1 cellular context compared by ENCODE assay signal in the genomic region with DNA sequence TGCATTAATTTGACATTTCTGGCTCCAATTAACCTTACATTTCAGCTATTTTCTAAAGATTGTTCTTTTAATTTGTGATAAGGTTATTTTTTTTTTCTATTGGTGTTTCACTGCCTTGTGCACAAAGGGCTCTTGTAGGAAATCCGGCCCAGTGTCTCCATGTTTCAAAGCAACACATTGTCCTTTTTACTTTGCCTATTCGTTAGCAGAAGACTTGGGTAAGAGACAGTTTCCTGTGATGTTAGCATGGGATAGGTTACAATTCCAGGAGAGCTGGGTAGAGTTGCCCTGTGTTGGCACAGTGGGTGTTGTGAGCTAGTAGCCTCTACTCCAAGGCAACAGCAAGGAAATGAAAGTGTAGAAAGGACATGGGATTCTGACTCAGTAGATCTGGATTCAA.
TF ChIP-seq lines count a peak whose summit lies in the region.

No MANE protein-coding gene starts in this region.

TF ChIP-seq in H1, 55 proteins besides CTCF, POLR2A, EP300 and RAD21 (continued from another document):
- TF ChIP-seq, protein P1, sequence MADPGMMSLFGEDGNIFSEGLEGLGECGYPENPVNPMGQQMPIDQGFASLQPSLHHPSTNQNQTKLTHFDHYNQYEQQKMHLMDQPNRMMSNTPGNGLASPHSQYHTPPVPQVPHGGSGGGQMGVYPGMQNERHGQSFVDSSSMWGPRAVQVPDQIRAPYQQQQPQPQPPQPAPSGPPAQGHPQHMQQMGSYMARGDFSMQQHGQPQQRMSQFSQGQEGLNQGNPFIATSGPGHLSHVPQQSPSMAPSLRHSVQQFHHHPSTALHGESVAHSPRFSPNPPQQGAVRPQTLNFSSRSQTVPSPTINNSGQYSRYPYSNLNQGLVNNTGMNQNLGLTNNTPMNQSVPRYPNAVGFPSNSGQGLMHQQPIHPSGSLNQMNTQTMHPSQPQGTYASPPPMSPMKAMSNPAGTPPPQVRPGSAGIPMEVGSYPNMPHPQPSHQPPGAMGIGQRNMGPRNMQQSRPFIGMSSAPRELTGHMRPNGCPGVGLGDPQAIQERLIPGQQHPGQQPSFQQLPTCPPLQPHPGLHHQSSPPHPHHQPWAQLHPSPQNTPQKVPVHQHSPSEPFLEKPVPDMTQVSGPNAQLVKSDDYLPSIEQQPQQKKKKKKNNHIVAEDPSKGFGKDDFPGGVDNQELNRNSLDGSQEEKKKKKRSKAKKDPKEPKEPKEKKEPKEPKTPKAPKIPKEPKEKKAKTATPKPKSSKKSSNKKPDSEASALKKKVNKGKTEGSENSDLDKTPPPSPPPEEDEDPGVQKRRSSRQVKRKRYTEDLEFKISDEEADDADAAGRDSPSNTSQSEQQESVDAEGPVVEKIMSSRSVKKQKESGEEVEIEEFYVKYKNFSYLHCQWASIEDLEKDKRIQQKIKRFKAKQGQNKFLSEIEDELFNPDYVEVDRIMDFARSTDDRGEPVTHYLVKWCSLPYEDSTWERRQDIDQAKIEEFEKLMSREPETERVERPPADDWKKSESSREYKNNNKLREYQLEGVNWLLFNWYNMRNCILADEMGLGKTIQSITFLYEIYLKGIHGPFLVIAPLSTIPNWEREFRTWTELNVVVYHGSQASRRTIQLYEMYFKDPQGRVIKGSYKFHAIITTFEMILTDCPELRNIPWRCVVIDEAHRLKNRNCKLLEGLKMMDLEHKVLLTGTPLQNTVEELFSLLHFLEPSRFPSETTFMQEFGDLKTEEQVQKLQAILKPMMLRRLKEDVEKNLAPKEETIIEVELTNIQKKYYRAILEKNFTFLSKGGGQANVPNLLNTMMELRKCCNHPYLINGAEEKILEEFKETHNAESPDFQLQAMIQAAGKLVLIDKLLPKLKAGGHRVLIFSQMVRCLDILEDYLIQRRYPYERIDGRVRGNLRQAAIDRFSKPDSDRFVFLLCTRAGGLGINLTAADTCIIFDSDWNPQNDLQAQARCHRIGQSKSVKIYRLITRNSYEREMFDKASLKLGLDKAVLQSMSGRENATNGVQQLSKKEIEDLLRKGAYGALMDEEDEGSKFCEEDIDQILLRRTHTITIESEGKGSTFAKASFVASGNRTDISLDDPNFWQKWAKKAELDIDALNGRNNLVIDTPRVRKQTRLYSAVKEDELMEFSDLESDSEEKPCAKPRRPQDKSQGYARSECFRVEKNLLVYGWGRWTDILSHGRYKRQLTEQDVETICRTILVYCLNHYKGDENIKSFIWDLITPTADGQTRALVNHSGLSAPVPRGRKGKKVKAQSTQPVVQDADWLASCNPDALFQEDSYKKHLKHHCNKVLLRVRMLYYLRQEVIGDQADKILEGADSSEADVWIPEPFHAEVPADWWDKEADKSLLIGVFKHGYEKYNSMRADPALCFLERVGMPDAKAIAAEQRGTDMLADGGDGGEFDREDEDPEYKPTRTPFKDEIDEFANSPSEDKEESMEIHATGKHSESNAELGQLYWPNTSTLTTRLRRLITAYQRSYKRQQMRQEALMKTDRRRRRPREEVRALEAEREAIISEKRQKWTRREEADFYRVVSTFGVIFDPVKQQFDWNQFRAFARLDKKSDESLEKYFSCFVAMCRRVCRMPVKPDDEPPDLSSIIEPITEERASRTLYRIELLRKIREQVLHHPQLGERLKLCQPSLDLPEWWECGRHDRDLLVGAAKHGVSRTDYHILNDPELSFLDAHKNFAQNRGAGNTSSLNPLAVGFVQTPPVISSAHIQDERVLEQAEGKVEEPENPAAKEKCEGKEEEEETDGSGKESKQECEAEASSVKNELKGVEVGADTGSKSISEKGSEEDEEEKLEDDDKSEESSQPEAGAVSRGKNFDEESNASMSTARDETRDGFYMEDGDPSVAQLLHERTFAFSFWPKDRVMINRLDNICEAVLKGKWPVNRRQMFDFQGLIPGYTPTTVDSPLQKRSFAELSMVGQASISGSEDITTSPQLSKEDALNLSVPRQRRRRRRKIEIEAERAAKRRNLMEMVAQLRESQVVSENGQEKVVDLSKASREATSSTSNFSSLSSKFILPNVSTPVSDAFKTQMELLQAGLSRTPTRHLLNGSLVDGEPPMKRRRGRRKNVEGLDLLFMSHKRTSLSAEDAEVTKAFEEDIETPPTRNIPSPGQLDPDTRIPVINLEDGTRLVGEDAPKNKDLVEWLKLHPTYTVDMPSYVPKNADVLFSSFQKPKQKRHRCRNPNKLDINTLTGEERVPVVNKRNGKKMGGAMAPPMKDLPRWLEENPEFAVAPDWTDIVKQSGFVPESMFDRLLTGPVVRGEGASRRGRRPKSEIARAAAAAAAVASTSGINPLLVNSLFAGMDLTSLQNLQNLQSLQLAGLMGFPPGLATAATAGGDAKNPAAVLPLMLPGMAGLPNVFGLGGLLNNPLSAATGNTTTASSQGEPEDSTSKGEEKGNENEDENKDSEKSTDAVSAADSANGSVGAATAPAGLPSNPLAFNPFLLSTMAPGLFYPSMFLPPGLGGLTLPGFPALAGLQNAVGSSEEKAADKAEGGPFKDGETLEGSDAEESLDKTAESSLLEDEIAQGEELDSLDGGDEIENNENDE (IDR thresholded peaks at IDR 0.05; ENCODE audit: insufficient replicate concordance, low read length): no peak
- TF ChIP-seq NRF1 (IDR thresholded peaks at IDR 0.05; ENCODE audit: low read depth, low read length): no peak
TF ChIP-seq in H1: peak in this region for 0.
